8 cellular contexts compared by ENCODE assay signal in genomic region chrX:9312922-9313867, GRCh38.
DNase-seq lines count a peak whose midpoint lies in the region; ATAC-seq and TF ChIP-seq lines count a peak whose summit lies in the region.

No MANE protein-coding gene starts in this region.

- no peak for TF ChIP-seq POLR2A in IMR-90 (IDR thresholded peaks at IDR 0.05; ENCODE audit: low read depth, low read length)

- intact Hi-C loops in IMR-90 (cut with micrococcal nuclease) = no loop called here
- intact Hi-C loops in dorsolateral prefrontal cortex (cut with DNase I) = no loop called here
- intact Hi-C loops in upper lobe of right lung (cut with DNase I) = no loop called here

- in situ Hi-C loops in IMR-90 (cut with MboI; ENCODE audit: low sequenced_read_pairs) = no loop called here

- no peak overlapping the region for H3K9ac ChIP-seq in IMR-90 (ENCODE audit: low read depth, low read length)

- H4K20me1 ChIP-seq in IMR-90 (ENCODE audit: insufficient read depth, low read length) = no peaks in the 10 kb centered on the region

- no peak overlapping the region for H2BK5ac ChIP-seq in IMR-90 (ENCODE audit: low read depth, low read length, poor library complexity, severe bottlenecking)

- H3K4me3 ChIP-seq in CD4-positive, CD25-positive, alpha-beta regulatory T cell (ENCODE audit: low read depth, low read length) = peak overlapping the region; percentile 19
- no peak overlapping the region for H3K4me3 ChIP-seq in IMR-90 (ENCODE audit: insufficient read depth, low read depth, low read length)
- H3K4me3 ChIP-seq in dorsolateral prefrontal cortex = no peak overlapping the region
- H3K4me3 ChIP-seq in neutrophil (ENCODE audit: low read depth in 1 of 2, low read length in 1 of 2) = no peak overlapping the region
- no peak overlapping the region for H3K4me3 ChIP-seq in upper lobe of right lung

- peak; percentile 35 to 76 (median 65) for DNase-seq in CD4-positive, CD25-positive, alpha-beta regulatory T cell
- DNase-seq in IMR-90 (no peak), dorsolateral prefrontal cortex (peak in 3 of 10 donors; percentile 37 to 48 (median 41)), upper lobe of right lung (peak; percentile 75)
- DNase-seq in activated CD4-positive, alpha-beta T cell treated with anti-CD3 and anti-CD28 coated beads for 24 hours (ENCODE audit: low read depth in 2 of 2) = peak; percentile 65 to 72

- H4K8ac ChIP-seq in IMR-90 (ENCODE audit: low read depth in 2 of 2, low read length in 2 of 2) = no peak overlapping the region

- H3K14ac ChIP-seq in IMR-90 (replicated peaks; ENCODE audit: low read depth, low read length) = no peak overlapping the region

- peak; percentile 69 to 71 for ATAC-seq in CD4-positive, CD25-positive, alpha-beta regulatory T cell (ENCODE audit: low read depth in 2 of 2)
- peak; percentile 67 for ATAC-seq in GM19328 (IDR thresholded peaks at IDR 0.05; ENCODE audit: unreplicated experiment)
- no peak for ATAC-seq in IMR-90 (ENCODE audit: low read depth)
- peak; percentile 82 for ATAC-seq in upper lobe of right lung
- ATAC-seq in HG03457 (IDR thresholded peaks at IDR 0.05; ENCODE audit: unreplicated experiment) = no peak

- no peaks in the 10 kb centered on the region for H3K27me3 Mint-ChIP-seq in CD4-positive, CD25-positive, alpha-beta regulatory T cell

- POLR2A ChIA-PET in IMR-90 (lab: Charles Lee; ENCODE audit: unreplicated experiment) = no interaction called here

- no peak overlapping the region for H3K4me2 ChIP-seq in IMR-90 (ENCODE audit: low read depth, low read length)

- H3K56ac ChIP-seq in IMR-90 (ENCODE audit: extremely low read depth, insufficient read depth, low read length) = no peak overlapping the region

- peak overlapping the region in 1 of 3 donors; percentile 53 for H3K27ac Mint-ChIP-seq in CD4-positive, CD25-positive, alpha-beta regulatory T cell

- peak; percentile 6; the same call in 1 of the 2 replicates for TF ChIP-seq RAD21 in IMR-90 (IDR thresholded peaks at IDR 0.05; ENCODE audit: low read length)

- no peaks in the 10 kb centered on the region for H3K36me3 ChIP-seq in CD4-positive, CD25-positive, alpha-beta regulatory T cell (ENCODE audit: control insufficient read depth, insufficient read depth, low read length)
- H3K36me3 ChIP-seq in IMR-90 (ENCODE audit: control insufficient read depth, insufficient read depth, low read length) (no peaks in the 10 kb centered on the region), neutrophil (no peaks in the 10 kb centered on the region), upper lobe of right lung (no peaks in the 10 kb centered on the region)

- peaks cover 11% of the 10 kb centered on the region for H3K4me1 ChIP-seq in CD4-positive, CD25-positive, alpha-beta regulatory T cell (ENCODE audit: control insufficient read depth, insufficient read depth, low read length, poor library complexity, severe bottlenecking)
- peaks cover 4% of the 10 kb centered on the region for H3K4me1 ChIP-seq in IMR-90 (ENCODE audit: control insufficient read depth, insufficient read depth, low read length)
- peaks cover 26% of the 10 kb centered on the region in 2 experiments for H3K4me1 ChIP-seq in neutrophil (ENCODE audit: control insufficient read depth in 1 of 2, insufficient read depth in 1 of 2, low read depth in 1 of 2, low read length in 1 of 2)
- no peaks in the 10 kb centered on the region for H3K4me1 ChIP-seq in upper lobe of right lung

- dilution Hi-C loops in IMR-90 (cut with HindIII; ENCODE audit: low sequenced_read_pairs, unreplicated experiment) = no loop called here

- peak overlapping the region; percentile 21 for H2BK120ac ChIP-seq in IMR-90 (ENCODE audit: low read depth, low read length)

- WGBS in IMR-90 (ENCODE audit: extremely low coverage in 2 of 2, insufficient read length in 1 of 2), 2 experiments = 76% methylated on average over 3 of the region's 12 CpGs; no CpG with 5 or more reads in 1 of the 2 experiments

- BruUV-seq in IMR-90 (replicated peaks; lab: Mats Ljungman, UMichigan) = no TSS peak

- H2AK5ac ChIP-seq in IMR-90 (ENCODE audit: low read depth, low read length) = 0 out of 2 replicates have a peak overlapping the region, but pooled peaks have one; percentile 56

- no peaks in the 10 kb centered on the region for H3K27me3 ChIP-seq in CD4-positive, CD25-positive, alpha-beta regulatory T cell (ENCODE audit: control insufficient read depth, insufficient read depth, low read length)
- H3K27me3 ChIP-seq in IMR-90 (ENCODE audit: control insufficient read depth, insufficient read depth, low read length) = no peaks in the 10 kb centered on the region
- peaks cover 0 to 35% (median 0%) of the 10 kb centered on the region in 45 donors for H3K27me3 ChIP-seq in dorsolateral prefrontal cortex
- H3K27me3 ChIP-seq in neutrophil = no peaks in the 10 kb centered on the region
- H3K27me3 ChIP-seq in upper lobe of right lung = no peaks in the 10 kb centered on the region

- no peaks in the 10 kb centered on the region for H3K79me1 ChIP-seq in IMR-90 (ENCODE audit: low read depth in 1 of 2, low read length in 2 of 2)

- H2AK9ac ChIP-seq in IMR-90 (replicated peaks; ENCODE audit: low read depth, low read length, poor library complexity) = no peak overlapping the region

- H3K36me3 Mint-ChIP-seq in CD4-positive, CD25-positive, alpha-beta regulatory T cell = no peaks in the 10 kb centered on the region

- H4K5ac ChIP-seq in IMR-90 (ENCODE audit: low read depth, low read length) = no peak overlapping the region

- H3K9me3 ChIP-seq in CD4-positive, CD25-positive, alpha-beta regulatory T cell (ENCODE audit: control insufficient read depth in 2 of 2, low read length in 2 of 2) = no peaks in the 10 kb centered on the region
- H3K9me3 ChIP-seq in IMR-90 (ENCODE audit: control insufficient read depth, insufficient read depth, low read length) (no peaks in the 10 kb centered on the region; the same call in 1 of the 2 replicates), neutrophil (no peaks in the 10 kb centered on the region), upper lobe of right lung (no peaks in the 10 kb centered on the region)

- peak overlapping the region; percentile 13; the same call in 1 of the 3 replicates for H2BK15ac ChIP-seq in IMR-90 (ENCODE audit: low read depth, low read length)

- H3K9me3 Mint-ChIP-seq in CD4-positive, CD25-positive, alpha-beta regulatory T cell = peaks cover 0 to 3% (median 0%) of the 10 kb centered on the region in 7 donors

- H2AFZ ChIP-seq in IMR-90 (replicated peaks; ENCODE audit: low read length, poor library complexity) = no peak overlapping the region

- H3K9me1 ChIP-seq in IMR-90 (ENCODE audit: insufficient read depth, low read length) = no peaks in the 10 kb centered on the region

- peak; percentile 22 for TF ChIP-seq CTCF in IMR-90 (conservative IDR thresholded peaks at IDR 0.05; ENCODE audit: low read depth, low read length)
- TF ChIP-seq CTCF in dorsolateral prefrontal cortex (IDR thresholded peaks at IDR 0.05 in 54 of 56, conservative IDR thresholded peaks at IDR 0.05 in 2 of 56; ENCODE audit: low read depth in 1 of 56, partially characterized antibody in 56 of 56) = peak in 55 of 56 donors; percentile 22 to 69 (median 55)
- TF ChIP-seq CTCF in neutrophil (IDR thresholded peaks at IDR 0.05) = peak; percentile 74
- TF ChIP-seq CTCF in upper lobe of right lung (IDR thresholded peaks at IDR 0.05) = peak; percentile 64

- no peak overlapping the region; the same call in 1 of the 2 replicates for H3K4ac ChIP-seq in IMR-90 (ENCODE audit: low read depth, low read length)

- peak overlapping the region in 2 of 4 donors; percentile 44 to 71 for H3K4me3 Mint-ChIP-seq in CD4-positive, CD25-positive, alpha-beta regulatory T cell

- H2BK20ac ChIP-seq in IMR-90 (ENCODE audit: low read depth, low read length) = no peak overlapping the region

- no peak overlapping the region for H3K27ac ChIP-seq in CD4-positive, CD25-positive, alpha-beta regulatory T cell (ENCODE audit: insufficient read depth, low read length, poor library complexity, severe bottlenecking)
- no peak overlapping the region for H3K27ac ChIP-seq in IMR-90 (ENCODE audit: insufficient read depth, low read length)
- no peak overlapping the region for H3K27ac ChIP-seq in dorsolateral prefrontal cortex
- H3K27ac ChIP-seq in neutrophil = no peak overlapping the region
- no peak overlapping the region for H3K27ac ChIP-seq in upper lobe of right lung

- no peak overlapping the region for H3K23ac ChIP-seq in IMR-90 (ENCODE audit: low read depth, low read length)

- H4K91ac ChIP-seq in IMR-90 (ENCODE audit: insufficient read depth, low read depth, low read length) = no peak overlapping the region

- H3K18ac ChIP-seq in IMR-90 (ENCODE audit: low read depth, low read length) = no peak overlapping the region

- peaks cover 8 to 33% (median 16%) of the 10 kb centered on the region in 4 donors for H3K4me1 Mint-ChIP-seq in CD4-positive, CD25-positive, alpha-beta regulatory T cell

- CTCF ChIA-PET in IMR-90 (lab: Yijun Ruan, JAX) = interaction anchor here (0.9 kb wide), 2 partner anchors 15 to 79 kb away, joined by 3 read pairs; no protein-coding TSS in a partner anchor

TF ChIP-seq in IMR-90, 13 proteins besides CTCF, POLR2A, EP300 and RAD21:
- TF ChIP-seq FOS (IDR thresholded peaks at IDR 0.05; ENCODE audit: low read depth, low read length) (no peak), RFX5 (IDR thresholded peaks at IDR 0.05; ENCODE audit: low read depth, low read length) (no peak), SMC3 (IDR thresholded peaks at IDR 0.05; ENCODE audit: low read depth, low read length) (no peak), NFE2L2 (IDR thresholded peaks at IDR 0.05; ENCODE audit: low read depth, low read length) (no peak), MAZ (IDR thresholded peaks at IDR 0.05; ENCODE audit: borderline replicate concordance, low read depth, low read length) (no peak)

Comparison
In these comparisons a context has a peak if more than half of its experiments do, and no peak if none do; other contexts are left out.
1. ATAC-seq: peak in CD4-positive, CD25-positive, alpha-beta regulatory T cell (2 of 2), GM19328 (single experiment) and upper lobe of right lung (single experiment); none in IMR-90 (single experiment) and HG03457 (single experiment).
2. CTCF ChIP-seq: peak in every context shown above with its lines; median percentile 74 in neutrophil; 64 in upper lobe of right lung; 55 in dorsolateral prefrontal cortex; 22 in IMR-90.